Comparison of ENCODE assay signal across 7 cellular contexts in genomic region chr3:184240384-184241140, GRCh38. TPM values are rescaled to one million over a fixed set of nuclear protein-coding genes. Genes with fewer than 3 reads are reported as not detected.
DNase-seq lines count a peak whose midpoint lies in the region; ATAC-seq lines count a peak whose summit lies in the region.
"Had no signal": no experiment of that assay in that cellular context is flagged by ENCODE, and none has a peak within 500 bp of the region (broad histone marks: within the 10 kb centered on the region; RNA-seq: fewer than 3 reads in every experiment).

No MANE protein-coding gene starts in this region.

- H3K9me3 Mint-ChIP-seq in naive thymus-derived CD4-positive, alpha-beta T cell: peaks cover 0 to 2% (median 0%) of the 10 kb centered on the region in 11 donors
- H3K9me3 Mint-ChIP-seq: activated T-helper 2 cell treated with anti-CD3 and anti-CD28 coated beads, Interferon-gamma antibody, Interleukin-2, Interleukin-4, amounts not matched to agents 10 μg/mL and 5 μg/mL and 100 μg/mL, durations not matched to agents 14 hours and 24 hours and 36 hours had no signal

- H3K27ac Mint-ChIP-seq in naive thymus-derived CD4-positive, alpha-beta T cell: no peak overlapping the region
- H3K27ac Mint-ChIP-seq: activated T-helper 2 cell treated with anti-CD3 and anti-CD28 coated beads, Interferon-gamma antibody, Interleukin-2, Interleukin-4, amounts not matched to agents 10 μg/mL and 5 μg/mL and 100 μg/mL, durations not matched to agents 14 hours and 24 hours and 36 hours had no signal

- H3K27me3 Mint-ChIP-seq in naive thymus-derived CD4-positive, alpha-beta T cell: no peaks in the 10 kb centered on the region

- no peak overlapping the region for H3K4me3 Mint-ChIP-seq in naive thymus-derived CD4-positive, alpha-beta T cell

- H3K27me3 ChIP-seq in naive thymus-derived CD4-positive, alpha-beta T cell (ENCODE audit: control insufficient read depth in 2 of 2, insufficient read depth in 2 of 2, low read length in 2 of 2): no peaks in the 10 kb centered on the region

- H3K4me3 ChIP-seq in naive thymus-derived CD4-positive, alpha-beta T cell (ENCODE audit: low read length): no peak overlapping the region

- peaks cover 0 to 6% (median under 1%) of the 10 kb centered on the region in 7 donors for H3K4me1 Mint-ChIP-seq in naive thymus-derived CD4-positive, alpha-beta T cell

- ATAC-seq in HG03469 (IDR thresholded peaks at IDR 0.05; ENCODE audit: unreplicated experiment): no peak
- ATAC-seq in naive thymus-derived CD4-positive, alpha-beta T cell: no peak

- CTCF ChIA-PET in naive thymus-derived CD4-positive, alpha-beta T cell (lab: Charles Lee): interaction anchor here (1.0 to 1.5 kb wide), 2 partner anchors 9 to 273 kb away, joined by 3 to 4 read pairs; no protein-coding TSS in a partner anchor

- no peaks in the 10 kb centered on the region for H3K4me1 ChIP-seq in naive thymus-derived CD4-positive, alpha-beta T cell (ENCODE audit: control insufficient read depth in 2 of 2, insufficient read depth in 2 of 2, low read length in 2 of 2)

- H3K27ac ChIP-seq in naive thymus-derived CD4-positive, alpha-beta T cell (ENCODE audit: low read depth, low read length): no peak overlapping the region

- POLR2A ChIA-PET in naive thymus-derived CD4-positive, alpha-beta T cell (lab: Charles Lee): interaction anchor here (1.1 kb wide), 1 partner anchor 13 kb away, joined by 3 read pairs; no protein-coding TSS in a partner anchor

- H3K36me3 Mint-ChIP-seq in naive thymus-derived CD4-positive, alpha-beta T cell: peaks cover 0 to 31% (median 14%) of the 10 kb centered on the region in 5 donors

- H3K36me3 ChIP-seq in naive thymus-derived CD4-positive, alpha-beta T cell (ENCODE audit: control insufficient read depth in 2 of 3, insufficient read depth in 3 of 3, low read length in 3 of 3): peaks cover 0 to 42% (median 16%) of the 10 kb centered on the region in 3 experiments

- DNase-seq in GM03348 (ENCODE audit: low spot score) (peak; percentile 45), astrocyte of the hippocampus (ENCODE audit: low read depth, low spot score) (peak; percentile 65)
- no peak for DNase-seq in naive thymus-derived CD4-positive, alpha-beta T cell
- DNase-seq: hypothalamus, NCI-H69 had no signal

- no peaks in the 10 kb centered on the region for H3K9me3 ChIP-seq in naive thymus-derived CD4-positive, alpha-beta T cell (ENCODE audit: control insufficient read depth in 2 of 3, low read length in 3 of 3)

- intact Hi-C loops in naive thymus-derived CD4-positive, alpha-beta T cell (cut with micrococcal nuclease): loop anchor here in 1 of 2 donors (1.0 kb wide), 2 partner anchors 9 to 19 kb away; partner anchors contain the start of gene EEF1AKMT4

RNA-seq across cellular contexts. Expression of gene ALG3, which starts 8.2 kb away (rescaled TPM):
- 10 to 100 TPM; 19.4 to 51.0 (median 39.1) TPM for total RNA-seq in naive thymus-derived CD4-positive, alpha-beta T cell
- 10 to 100 TPM; 51.6 to 80.3 TPM for polyA plus RNA-seq in naive thymus-derived CD4-positive, alpha-beta T cell

RNA-seq across cellular contexts. Expression of gene EEF1AKMT4, which starts 8.9 kb away (rescaled TPM):
- 1 to 10 TPM in 4 of 5 experiments, under 1 TPM in 1; 0.27 to 6.6 (median 2.2) TPM for total RNA-seq in naive thymus-derived CD4-positive, alpha-beta T cell
- 1 to 10 TPM; 2.4 to 4.4 TPM for polyA plus RNA-seq in naive thymus-derived CD4-positive, alpha-beta T cell

RNA-seq across cellular contexts. Expression of gene VWA5B2, which starts 11.2 kb away (rescaled TPM):
- total RNA-seq in naive thymus-derived CD4-positive, alpha-beta T cell: not detected
- not detected for polyA plus RNA-seq in naive thymus-derived CD4-positive, alpha-beta T cell

RNA-seq across cellular contexts. Expression of gene CAMK2N2, which starts 20.8 kb away (rescaled TPM):
- total RNA-seq in naive thymus-derived CD4-positive, alpha-beta T cell: not detected
- polyA plus RNA-seq in naive thymus-derived CD4-positive, alpha-beta T cell: not detected

RNA-seq across cellular contexts. Expression of gene ECE2, which starts 35.3 kb away (rescaled TPM):
- total RNA-seq in naive thymus-derived CD4-positive, alpha-beta T cell: not detected
- polyA plus RNA-seq in naive thymus-derived CD4-positive, alpha-beta T cell: not detected
- total RNA-seq: activated T-helper 2 cell treated with anti-CD3 and anti-CD28 coated beads, Interferon-gamma antibody, Interleukin-2, Interleukin-4, amounts not matched to agents 10 μg/mL and 5 μg/mL and 100 μg/mL, durations not matched to agents 14 hours and 24 hours and 36 hours had no signal

Comparison
In these comparisons a context has a peak if more than half of its experiments do, and no peak if none do; other contexts are left out.
1. DNase-seq: peak in GM03348 (single experiment) and astrocyte of the hippocampus (single experiment); none in naive thymus-derived CD4-positive, alpha-beta T cell (0 of 9).